In genomic region chr1:111743679-111744101, GRCh38 we compare ENCODE assay signal across 1 cellular context.
A peak's percentile ranks its signal among the peaks of the same experiment; 100 is the strongest.
TF ChIP-seq lines count a peak whose summit lies in the region.

No MANE protein-coding gene starts in this region.

TF ChIP-seq in HepG2, 621 proteins besides CTCF, POLR2A, EP300 and RAD21 (continued from another document):
- TF ChIP-seq SAP130 (CRISPR knock-in tag; IDR thresholded peaks at IDR 0.05; ENCODE audit: low read depth), result peak; percentile 49
- 0 out of 2 replicates have a peak, but pooled peaks have one; percentile 24 for TF ChIP-seq ZNF121 (CRISPR knock-in tag; IDR thresholded peaks at IDR 0.05)
- TF ChIP-seq ELF3 (CRISPR knock-in tag; IDR thresholded peaks at IDR 0.05), result 0 out of 2 replicates have a peak, but pooled peaks have one; percentile 24
- no peak for TF ChIP-seq DMTF1 (CRISPR knock-in tag; IDR thresholded peaks at IDR 0.05)
- peak; percentile 51 for TF ChIP-seq TEAD3 (CRISPR knock-in tag; optimal IDR thresholded peaks at IDR 0.05; ENCODE audit: borderline replicate concordance)
- TF ChIP-seq ETV5 (CRISPR knock-in tag; IDR thresholded peaks at IDR 0.05; ENCODE audit: borderline replicate concordance), result 0 out of 2 replicates have a peak, but pooled peaks have one; percentile 10
- TF ChIP-seq MXD1 (CRISPR knock-in tag; IDR thresholded peaks at IDR 0.05), result no peak
